11 cellular contexts compared by ENCODE assay signal in the genomic region with DNA sequence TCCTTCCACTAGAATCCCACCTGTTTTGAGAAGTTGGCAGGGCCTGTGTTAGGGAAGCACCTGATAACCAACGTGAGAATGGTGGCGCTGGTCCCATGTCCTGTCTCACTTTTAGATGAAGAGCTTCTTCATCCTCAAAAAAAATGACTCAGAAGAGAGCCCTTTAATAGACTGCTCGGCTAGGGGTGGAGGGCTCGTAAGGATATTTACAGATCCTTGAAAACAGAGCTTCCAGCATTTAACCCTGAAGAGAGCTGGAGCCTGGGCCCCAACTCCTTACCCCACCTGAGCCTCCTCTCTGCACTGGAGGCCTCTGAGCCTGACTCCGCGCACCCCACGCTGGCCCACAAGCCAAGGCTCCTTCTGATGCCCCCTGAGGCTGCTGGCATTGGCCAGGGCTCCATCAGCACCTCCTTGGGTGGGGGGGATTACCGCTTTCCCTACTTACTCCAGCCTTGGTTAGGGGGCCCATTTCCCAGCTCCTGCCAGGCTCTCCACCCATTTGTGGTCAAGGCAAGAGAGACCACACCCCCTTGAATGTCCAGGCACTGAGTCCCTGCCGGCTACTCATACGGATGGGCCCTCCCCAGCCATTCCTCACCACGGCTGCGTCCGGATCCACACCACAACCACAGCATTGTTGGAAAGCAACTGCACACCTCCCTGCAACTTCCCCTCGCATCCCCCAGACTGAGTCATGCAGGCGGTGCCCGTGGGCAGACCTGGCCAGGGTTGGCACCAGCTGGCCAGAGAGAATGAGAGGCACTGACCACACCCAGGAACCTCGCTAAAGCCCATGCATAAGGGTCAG. TPM values are rescaled to one million over a fixed set of nuclear protein-coding genes. Genes with fewer than 3 reads are reported as not detected.
A peak's percentile ranks its signal among the peaks of the same experiment; 100 is the strongest.
DNase-seq lines count a peak whose midpoint lies in the region; ATAC-seq, FAIRE-seq and TF ChIP-seq lines count a peak whose summit lies in the region.
"Had no signal": no experiment of that assay in that cellular context is flagged by ENCODE, and none has a peak within 500 bp of the region (broad histone marks: within the 10 kb centered on the region; RNA-seq: fewer than 3 reads in every experiment).

No MANE protein-coding gene starts in this region.

- H3K9me3 Mint-ChIP-seq in astrocyte (ENCODE audit: unreplicated experiment), result no peaks in the 10 kb centered on the region
- no peaks in the 10 kb centered on the region for H3K9me3 Mint-ChIP-seq in activated CD4-positive, alpha-beta T cell treated with anti-CD3 and anti-CD28 coated beads, Interleukin-2, amount 10 ng/mL, durations not matched to agents 24 days and 14 days

- intact Hi-C loops in kidney (cut with DNase I), result no loop called here
- intact Hi-C loops in activated CD4-positive, alpha-beta T cell treated with anti-CD3 and anti-CD28 coated beads, Interleukin-2, amount 10 ng/mL, durations not matched to agents 24 days and 14 days (cut with micrococcal nuclease), result no loop called here

- peaks cover 6% of the 10 kb centered on the region for H3K36me3 Mint-ChIP-seq in astrocyte (ENCODE audit: low read depth, unreplicated experiment)
- H3K36me3 Mint-ChIP-seq in activated CD4-positive, alpha-beta T cell treated with anti-CD3 and anti-CD28 coated beads, Interleukin-2, amount 10 ng/mL, durations not matched to agents 24 days and 14 days (ENCODE audit: low read depth), result no peaks in the 10 kb centered on the region

- H3K36me3 ChIP-seq in astrocyte (ENCODE audit: insufficient read depth, low read length) (peaks cover 12% of the 10 kb centered on the region), kidney (ENCODE audit: control insufficient read depth in 1 of 2, insufficient read depth in 2 of 2, low read length in 2 of 2) (no peaks in the 10 kb centered on the region)
- H3K36me3 ChIP-seq: cardiac muscle cell had no signal

- no peak for ATAC-seq in GM19452 (IDR thresholded peaks at IDR 0.05; ENCODE audit: unreplicated experiment)

- peak overlapping the region; percentile 84 for H3K27ac Mint-ChIP-seq in astrocyte (ENCODE audit: unreplicated experiment)
- no peak overlapping the region for H3K27ac Mint-ChIP-seq in activated CD4-positive, alpha-beta T cell treated with anti-CD3 and anti-CD28 coated beads, Interleukin-2, amount 10 ng/mL, durations not matched to agents 24 days and 14 days

- no peak overlapping the region for H3K4me3 ChIP-seq in HFF-Myc (replicated peaks; ENCODE audit: low read depth, low read length)
- no peak overlapping the region for H3K4me3 ChIP-seq in astrocyte (ENCODE audit: insufficient read depth, low read depth, low read length)
- H3K4me3 ChIP-seq in kidney (ENCODE audit: low read length in 2 of 2), result no peak overlapping the region
- H3K4me3 ChIP-seq: cardiac muscle cell had no signal

- no peaks in the 10 kb centered on the region for H3K27me3 ChIP-seq in astrocyte (ENCODE audit: insufficient read depth, low read length)
- H3K27me3 ChIP-seq: cardiac muscle cell had no signal

- H4K20me1 ChIP-seq in astrocyte (ENCODE audit: insufficient read depth, low read length), result no peaks in the 10 kb centered on the region

- H3K9ac ChIP-seq in astrocyte (ENCODE audit: low read length), result peak overlapping the region; percentile 40
- H3K9ac ChIP-seq in kidney (ENCODE audit: low read length in 2 of 2), result no peak overlapping the region
- H3K9ac ChIP-seq: KMS-11 had no signal

- H2AFZ ChIP-seq in astrocyte (ENCODE audit: low read depth, low read length), result no peak overlapping the region

- H3K79me2 ChIP-seq in astrocyte (ENCODE audit: insufficient read depth, low read length), result no peaks in the 10 kb centered on the region

- peaks cover 4% of the 10 kb centered on the region for H3K27me3 Mint-ChIP-seq in astrocyte (ENCODE audit: low read depth, unreplicated experiment)
- H3K27me3 Mint-ChIP-seq in activated CD4-positive, alpha-beta T cell treated with anti-CD3 and anti-CD28 coated beads, Interleukin-2, amount 10 ng/mL, durations not matched to agents 24 days and 14 days, result no peaks in the 10 kb centered on the region

- peak; percentile 91 for DNase-seq in ACHN
- peak; percentile 51 for DNase-seq in HFF-Myc (ENCODE audit: extremely low read depth, low read depth)
- peak; percentile 96 for DNase-seq in astrocyte (ENCODE audit: low read depth)
- DNase-seq in kidney, result peak; percentile 92
- no peak for DNase-seq in activated CD4-positive, alpha-beta T cell treated with anti-CD3 and anti-CD28 coated beads, Interleukin-2, amount 10 ng/mL, durations not matched to agents 24 days and 14 days
- DNase-seq in NCI-H2227 (lab: John Stamatoyannopoulos, UW; ENCODE audit: unreplicated experiment), result no peak
- no peak for DNase-seq in activated T-cell treated with anti-CD3 and anti-CD28 coated beads for 4 hours
- DNase-seq: T-helper 1 cell had no signal

- H3K4me1 Mint-ChIP-seq in astrocyte (ENCODE audit: low read depth, unreplicated experiment), result peaks cover 50% of the 10 kb centered on the region
- peaks cover 29% of the 10 kb centered on the region for H3K4me1 Mint-ChIP-seq in activated CD4-positive, alpha-beta T cell treated with anti-CD3 and anti-CD28 coated beads, Interleukin-2, amount 10 ng/mL, durations not matched to agents 24 days and 14 days

- H3K4me2 ChIP-seq in astrocyte (ENCODE audit: low read length), result peak overlapping the region; percentile 66
- H3K4me2 ChIP-seq: KMS-11 had no signal

- TF ChIP-seq CTCF in HFF-Myc (IDR thresholded peaks at IDR 0.05; ENCODE audit: low read depth, low read length, missing control alignments) (no peak), astrocyte (IDR thresholded peaks at IDR 0.05; ENCODE audit: insufficient read depth, low read depth, low read length) (no peak), kidney (IDR thresholded peaks at IDR 0.05; ENCODE audit: borderline replicate concordance, extremely low read depth, insufficient read depth) (no peak)

- no peaks in the 10 kb centered on the region for H3K9me3 ChIP-seq in astrocyte (ENCODE audit: insufficient read depth, low read depth, low read length)
- H3K9me3 ChIP-seq in kidney (ENCODE audit: control insufficient read depth in 1 of 2, low read length in 2 of 2), result no peaks in the 10 kb centered on the region

- in situ Hi-C loops in ACHN (cut with HindIII; ENCODE audit: low pct_ligation_motif_present, low pct_unique_long_range_greater_than_20kb, low sequenced_read_pairs), result no loop called here

- H3K27ac ChIP-seq in astrocyte (ENCODE audit: low read depth, low read length) (peak overlapping the region; percentile 76), kidney (ENCODE audit: low read depth in 2 of 2, low read length in 2 of 2) (no peak overlapping the region)
- H3K27ac ChIP-seq: cardiac muscle cell, KMS-11 had no signal

- peaks cover 37% of the 10 kb centered on the region for H3K4me1 ChIP-seq in astrocyte (ENCODE audit: insufficient read depth, low read length)
- peaks cover 8 to 9% of the 10 kb centered on the region in 2 donors for H3K4me1 ChIP-seq in kidney (ENCODE audit: control insufficient read depth in 1 of 2, insufficient read depth in 1 of 2, low read depth in 1 of 2, low read length in 2 of 2)

- FAIRE-seq in astrocyte (lab: Jason Lieb, UNC) (peak; percentile 88), kidney (lab: Jason Lieb, UNC) (no peak)

- no peak overlapping the region for H3K4me3 Mint-ChIP-seq in astrocyte (ENCODE audit: unreplicated experiment)
- no peak overlapping the region for H3K4me3 Mint-ChIP-seq in activated CD4-positive, alpha-beta T cell treated with anti-CD3 and anti-CD28 coated beads, Interleukin-2, amount 10 ng/mL, durations not matched to agents 24 days and 14 days

RNA-seq across cellular contexts. Expression of a gene that starts 30.2 kb away (rescaled TPM):
- total RNA-seq in astrocyte, result 280 and 384 TPM in 2 replicates
- total RNA-seq in kidney, result 33.2 TPM
- polyA plus RNA-seq in kidney (ENCODE audit: insufficient read depth, low read depth, low replicate concordance), result 35.1 TPM
- 0.49 and 0.88 TPM in 2 replicates for total RNA-seq in activated CD4-positive, alpha-beta T cell treated with anti-CD3 and anti-CD28 coated beads, Interleukin-2, amount 10 ng/mL, durations not matched to agents 24 days and 14 days

RNA-seq across cellular contexts. Expression of a gene that starts 35.6 kb away (rescaled TPM):
- total RNA-seq in astrocyte (12.4 and 16.6 TPM in 2 replicates), kidney (22.2 TPM)
- 15.0 TPM for polyA plus RNA-seq in kidney (ENCODE audit: insufficient read depth, low read depth, low replicate concordance)
- total RNA-seq in activated CD4-positive, alpha-beta T cell treated with anti-CD3 and anti-CD28 coated beads, Interleukin-2, amount 10 ng/mL, durations not matched to agents 24 days and 14 days, result 10.3 and 10.6 TPM in 2 replicates

RNA-seq across cellular contexts. Expression of a gene that starts 38.0 kb away (rescaled TPM):
- total RNA-seq in astrocyte, result 116 and 119 TPM in 2 replicates
- 82.9 TPM for total RNA-seq in kidney
- polyA plus RNA-seq in kidney (ENCODE audit: insufficient read depth, low read depth, low replicate concordance), result 19.6 TPM
- 61.3 and 64.2 TPM in 2 replicates for total RNA-seq in activated CD4-positive, alpha-beta T cell treated with anti-CD3 and anti-CD28 coated beads, Interleukin-2, amount 10 ng/mL, durations not matched to agents 24 days and 14 days

Comparison
In these comparisons a context has a peak if more than half of its experiments do, and no peak if none do; other contexts are left out.
1. DNase-seq: peak in ACHN (single experiment), HFF-Myc (single experiment), astrocyte (single experiment) and kidney (single experiment); none in activated CD4-positive, alpha-beta T cell treated with anti-CD3 and anti-CD28 coated beads, Interleukin-2, amount 10 ng/mL, durations not matched to agents 24 days and 14 days (single experiment), NCI-H2227 (single experiment) and activated T-cell treated with anti-CD3 and anti-CD28 coated beads for 4 hours (single experiment).
2. RNA of a gene that starts 30.2 kb away (total RNA-seq): 280 to 384 TPM in astrocyte and 33.2 TPM in kidney (single experiment); 0.49 to 0.88 TPM in activated CD4-positive, alpha-beta T cell treated with anti-CD3 and anti-CD28 coated beads, Interleukin-2, amount 10 ng/mL, durations not matched to agents 24 days and 14 days; every median in the first group is over 10 times any median in the second.